In genomic region chr9:134333874-134334581, GRCh38 we compare ENCODE assay signal across 18 cellular contexts. TPM values are rescaled to one million over a fixed set of nuclear protein-coding genes. Genes with fewer than 3 reads are reported as not detected.
DNase-seq lines count a peak whose midpoint lies in the region; ATAC-seq and TF ChIP-seq lines count a peak whose summit lies in the region.
"Had no signal": no experiment of that assay in that cellular context is flagged by ENCODE, and none has a peak within 500 bp of the region (broad histone marks: within the 10 kb centered on the region; RNA-seq: fewer than 3 reads in every experiment).

No MANE protein-coding gene starts in this region.

- no peak overlapping the region for H2BK120ac ChIP-seq in trophoblast cell (ENCODE audit: insufficient read depth, low read length, poor library complexity)

- H3K79me2 ChIP-seq in trophoblast cell (ENCODE audit: control insufficient read depth, insufficient read depth, low read length, poor library complexity), result peaks cover 47% of the 10 kb centered on the region

- no peak overlapping the region for H4K91ac ChIP-seq in trophoblast cell (ENCODE audit: low read depth, low read length)

- 61 to 64% methylated on average over 16 of the region's 16 CpGs for WGBS in heart right ventricle, 2 donors
- WGBS in trophoblast cell (ENCODE audit: extremely low coverage, insufficient coverage, insufficient read length), result no CpG with 5 or more reads among the region's 16 CpGs

- H2BK12ac ChIP-seq in trophoblast cell (ENCODE audit: low read length), result no peak overlapping the region

- H3K23ac ChIP-seq in trophoblast cell (ENCODE audit: low read length), result no peak overlapping the region

- no peak overlapping the region for H2BK5ac ChIP-seq in trophoblast cell (ENCODE audit: low read depth, low read length, poor library complexity)

- H2AFZ ChIP-seq in trophoblast cell (ENCODE audit: insufficient read depth, low read length, poor library complexity), result no peak overlapping the region
- H2AFZ ChIP-seq: parathyroid adenoma had no signal

- H3K4me2 ChIP-seq in trophoblast cell (ENCODE audit: low read length), result no peak overlapping the region

- H4K12ac ChIP-seq in trophoblast cell (ENCODE audit: low read depth, low read length), result no peak overlapping the region

- peak overlapping the region; percentile 30 for H3K27ac ChIP-seq in cardiac muscle cell
- H3K27ac ChIP-seq in heart right ventricle, result peak overlapping the region in 9 of 10 donors; percentile 1 to 84 (median 44)
- no peak overlapping the region for H3K27ac ChIP-seq in trophoblast cell (ENCODE audit: low read depth, low read length)
- H3K27ac ChIP-seq: parathyroid adenoma had no signal

- H3K18ac ChIP-seq in trophoblast cell (ENCODE audit: low read length), result no peak overlapping the region

- no peak overlapping the region for H4K8ac ChIP-seq in trophoblast cell (ENCODE audit: low read depth, low read length)

- H3K27me3 ChIP-seq in cardiac muscle cell (no peaks in the 10 kb centered on the region), heart right ventricle (no peaks in the 10 kb centered on the region), trophoblast cell (ENCODE audit: insufficient read depth, low read length) (no peaks in the 10 kb centered on the region), H7 (ENCODE audit: control insufficient read depth, insufficient read depth, low read length) (no peaks in the 10 kb centered on the region)

- DNase-seq in cardiac muscle cell (ENCODE audit: low read depth in 1 of 2, low spot score in 1 of 2) (peak in 1 of 2 donors; percentile 42), left cardiac atrium (no peak), heart right ventricle (peak in 1 of 2 donors; percentile 21), trophoblast cell (no peak), SHP77 (lab: John Stamatoyannopoulos, UW) (no peak), H7 (no peak)
- DNase-seq: activated CD4-positive, alpha-beta T cell treated with anti-CD3 and anti-CD28 coated beads, Interleukin-2, amount 10 ng/mL, durations not matched to agents 7 days and 5 days; hippocampal formation; mammary epithelial cell; naive thymus-derived CD4-positive, alpha-beta T cell; NCI-H1436; NCI-H2171; NCI-H526; stimulated activated CD4-positive, alpha-beta T cell treated with anti-CD3 and anti-CD28 coated beads, Interleukin-4, amount 100 ng/mL, for 1 hour; T-helper 1 cell had no signal

- H2AK5ac ChIP-seq in trophoblast cell (ENCODE audit: low read length), result no peak overlapping the region

- intact Hi-C loops in left cardiac atrium (cut with DNase I) (loop anchor here in 1 of 2 donors (10.0 kb wide), 1 partner anchor 71 kb away; no protein-coding TSS in a partner anchor), heart right ventricle (cut with DNase I) (loop anchor here in 6 of 10 donors (5.0 to 10.0 kb wide), 5 partner anchors 33 to 103 kb away; no protein-coding TSS in a partner anchor)

- H3K79me1 ChIP-seq in trophoblast cell (ENCODE audit: low read length), result no peaks in the 10 kb centered on the region

- H3K4me1 ChIP-seq in cardiac muscle cell (ENCODE audit: low read depth), result peaks cover 28% of the 10 kb centered on the region
- peaks cover 80 to 100% (median 100%) of the 10 kb centered on the region in 9 donors for H3K4me1 ChIP-seq in heart right ventricle
- peaks cover 15 to 19% of the 10 kb centered on the region in 2 experiments for H3K4me1 ChIP-seq in trophoblast cell (ENCODE audit: control insufficient read depth in 1 of 2, insufficient read depth in 2 of 2, low read length in 2 of 2)

- no peak overlapping the region for H3K4me3 ChIP-seq in cardiac muscle cell
- H3K4me3 ChIP-seq in heart right ventricle, result peak overlapping the region in 1 of 10 donors; percentile 18
- H3K4me3 ChIP-seq in trophoblast cell (ENCODE audit: low read depth, low read length), result no peak overlapping the region
- H3K4me3 ChIP-seq in H7 (ENCODE audit: insufficient read depth, low read depth, low read length), result no peak overlapping the region

- H3K9ac ChIP-seq in trophoblast cell (ENCODE audit: low read length), result no peak overlapping the region
- H3K9ac ChIP-seq: parathyroid adenoma had no signal

- peak overlapping the region; percentile 5 for H3K4ac ChIP-seq in trophoblast cell (ENCODE audit: low read depth, low read length)

- H3K36me3 ChIP-seq in cardiac muscle cell (no peaks in the 10 kb centered on the region), heart right ventricle (no peaks in the 10 kb centered on the region), trophoblast cell (ENCODE audit: control insufficient read depth in 1 of 2, insufficient read depth in 2 of 2, low read length in 2 of 2) (no peaks in the 10 kb centered on the region), H7 (replicated peaks; ENCODE audit: control insufficient read depth, insufficient read depth, low read length) (no peaks in the 10 kb centered on the region)

- TF ChIP-seq CTCF in cardiac muscle cell (IDR thresholded peaks at IDR 0.05; ENCODE audit: low read depth, low read length) (no peak), heart right ventricle (IDR thresholded peaks at IDR 0.05) (no peak)

- no peak overlapping the region for H3K14ac ChIP-seq in trophoblast cell (ENCODE audit: low read length)

- no peak for ATAC-seq in left cardiac atrium
- ATAC-seq in heart right ventricle, result peak in 3 of 8 donors; percentile 3 to 11 (median 8)
- no peak for ATAC-seq in GM19395 (IDR thresholded peaks at IDR 0.05; ENCODE audit: unreplicated experiment)
- no peak for ATAC-seq in GM19397 (IDR thresholded peaks at IDR 0.05; ENCODE audit: unreplicated experiment)
- ATAC-seq: naive thymus-derived CD4-positive, alpha-beta T cell had no signal

- H3K9me3 ChIP-seq in cardiac muscle cell (ENCODE audit: low read depth) (no peaks in the 10 kb centered on the region), heart right ventricle (no peaks in the 10 kb centered on the region), trophoblast cell (ENCODE audit: insufficient read depth, low read depth, low read length) (no peaks in the 10 kb centered on the region)

RNA-seq across cellular contexts. Expression of gene RXRA, which starts 7.8 kb away (rescaled TPM):
- total RNA-seq in cardiac muscle cell, result 46.1 and 50.4 TPM in 2 replicates
- polyA plus RNA-seq in cardiac muscle cell, result 32.9 and 41.4 TPM in 2 replicates
- total RNA-seq in left cardiac atrium, result 10 to 100 TPM; 41.6 to 67.7 TPM
- 10 to 100 TPM; 38.4 to 92.3 (median 43.6) TPM for total RNA-seq in heart right ventricle
- 10 to 100 TPM; 22.6 to 39.1 TPM for polyA plus RNA-seq in heart right ventricle
- polyA plus RNA-seq in trophoblast cell (2013), result 31.7 and 33.2 TPM in 2 replicates
- total RNA-seq in H7 (2014; rRNA removed; shearing (Covaris generic)), result 17.7 and 23.2 TPM in 2 replicates
